ENCODE assay signal across 13 cellular contexts in genomic region chr12:115866909-115867525, GRCh38.
DNase-seq lines count a peak whose midpoint lies in the region; ATAC-seq and TF ChIP-seq lines count a peak whose summit lies in the region.
"Had no signal": no experiment of that assay in that cellular context is flagged by ENCODE, and none has a peak within 500 bp of the region (broad histone marks: within the 10 kb centered on the region; RNA-seq: fewer than 3 reads in every experiment).

No MANE protein-coding gene starts in this region.

- no peak overlapping the region for H3K27ac ChIP-seq in foreskin keratinocyte

- H3K27me3 Mint-ChIP-seq in activated CD8-positive, alpha-beta T cell treated with anti-CD3 and anti-CD28 coated beads, Interleukin-2, amount 10 ng/mL, durations not matched to agents 7 days and 5 days (ENCODE audit: low read depth): peaks cover 5% of the 10 kb centered on the region

- CTCF ChIA-PET in activated CD8-positive, alpha-beta T cell treated with anti-CD3 and anti-CD28 coated beads, Interleukin-2, amount 10 ng/mL, durations not matched to agents 7 days and 5 days (lab: Charles Lee): interaction anchor here (0.6 kb wide), 1 partner anchor 736 kb away, joined by 3 read pairs; no protein-coding TSS in a partner anchor

- H3K4me1 ChIP-seq in BE2C (no peaks in the 10 kb centered on the region), foreskin keratinocyte (no peaks in the 10 kb centered on the region)

- H3K9me3 ChIP-seq in BE2C: no peaks in the 10 kb centered on the region

- peaks cover 5% of the 10 kb centered on the region; the same call in 1 of the 2 replicates for H3K27me3 ChIP-seq in BE2C
- H3K27me3 ChIP-seq in foreskin keratinocyte: no peaks in the 10 kb centered on the region

- ATAC-seq in foreskin keratinocyte: no peak
- no peak for ATAC-seq in activated CD8-positive, alpha-beta T cell treated with anti-CD3 and anti-CD28 coated beads, Interleukin-2, amount 10 ng/mL, durations not matched to agents 7 days and 5 days
- ATAC-seq in HG02973 (IDR thresholded peaks at IDR 0.05; ENCODE audit: unreplicated experiment): no peak
- ATAC-seq: GM12878 had no signal

- in situ Hi-C loops in GM13977 (cut with MboI; ENCODE audit: low pct_unique_long_range_greater_than_20kb, low sequenced_read_pairs, unreplicated experiment): no loop called here

- TF ChIP-seq CTCF in BE2C (IDR thresholded peaks at IDR 0.05; ENCODE audit: low read depth, low read length): 0 out of 2 replicates have a peak, but pooled peaks have one; percentile 16
- TF ChIP-seq CTCF in GM13977 (IDR thresholded peaks at IDR 0.05; ENCODE audit: extremely low read depth, insufficient read depth, missing control alignments): peak; percentile 7
- TF ChIP-seq CTCF in foreskin keratinocyte (conservative IDR thresholded peaks at IDR 0.05): peak; percentile 41

- no peaks in the 10 kb centered on the region for H3K4me1 Mint-ChIP-seq in activated CD8-positive, alpha-beta T cell treated with anti-CD3 and anti-CD28 coated beads, Interleukin-2, amount 10 ng/mL, durations not matched to agents 7 days and 5 days (ENCODE audit: low read depth)
- H3K4me1 Mint-ChIP-seq: activated naive CD8-positive, alpha-beta T cell treated with anti-CD3 and anti-CD28 coated beads, Interleukin-2, amount 10 ng/mL, durations not matched to agents 7 days and 5 days; CD4-positive, CD25-positive, alpha-beta regulatory T cell had no signal

- no peak for DNase-seq in BE2C
- no peak for DNase-seq in GM13977 (ENCODE audit: low spot score)
- peak; percentile 28 for DNase-seq in NCI-H345 treated with DMSO at 0.1 percent for 48 hours (lab: John Stamatoyannopoulos, UW; ENCODE audit: unreplicated experiment)
- peak in 1 of 2 donors; percentile 3 for DNase-seq in foreskin keratinocyte
- no peak for DNase-seq in activated CD8-positive, alpha-beta T cell treated with anti-CD3 and anti-CD28 coated beads, Interleukin-2, amount 10 ng/mL, durations not matched to agents 7 days and 5 days
- no peak for DNase-seq in Ammon's horn (ENCODE audit: low spot score)
- no peak for DNase-seq in activated CD4-positive, CD25-positive, alpha-beta regulatory T cell (lab: John Stamatoyannopoulos, UW)
- DNase-seq: activated naive CD8-positive, alpha-beta T cell treated with anti-CD3 and anti-CD28 coated beads, Interleukin-2, amount 10 ng/mL, durations not matched to agents 7 days and 5 days; CD4-positive, CD25-positive, alpha-beta regulatory T cell; midbrain had no signal

- H3K36me3 Mint-ChIP-seq in activated CD8-positive, alpha-beta T cell treated with anti-CD3 and anti-CD28 coated beads, Interleukin-2, amount 10 ng/mL, durations not matched to agents 7 days and 5 days (ENCODE audit: low read depth): no peaks in the 10 kb centered on the region
- H3K36me3 Mint-ChIP-seq: activated naive CD8-positive, alpha-beta T cell treated with anti-CD3 and anti-CD28 coated beads, Interleukin-2, amount 10 ng/mL, durations not matched to agents 7 days and 5 days; CD4-positive, CD25-positive, alpha-beta regulatory T cell had no signal

- no peaks in the 10 kb centered on the region for H3K9me3 Mint-ChIP-seq in activated CD8-positive, alpha-beta T cell treated with anti-CD3 and anti-CD28 coated beads, Interleukin-2, amount 10 ng/mL, durations not matched to agents 7 days and 5 days (ENCODE audit: insufficient read depth)
- H3K9me3 Mint-ChIP-seq: activated naive CD8-positive, alpha-beta T cell treated with anti-CD3 and anti-CD28 coated beads, Interleukin-2, amount 10 ng/mL, durations not matched to agents 7 days and 5 days; CD4-positive, CD25-positive, alpha-beta regulatory T cell; dendritic cell treated with granulocyte-macrophage colony-stimulating factor and Interleukin-4, amounts not matched to agents 40 ng/mL and 50 ng/mL, for 4 days had no signal

- no peak overlapping the region for H3K4me3 ChIP-seq in BE2C (ENCODE audit: low read depth, low read length)
- H3K4me3 ChIP-seq: GM12878 had no signal

- no peaks in the 10 kb centered on the region for H3K36me3 ChIP-seq in BE2C

- no peak overlapping the region for H3K4me3 Mint-ChIP-seq in activated CD8-positive, alpha-beta T cell treated with anti-CD3 and anti-CD28 coated beads, Interleukin-2, amount 10 ng/mL, durations not matched to agents 7 days and 5 days
- H3K4me3 Mint-ChIP-seq: activated naive CD8-positive, alpha-beta T cell treated with anti-CD3 and anti-CD28 coated beads, Interleukin-2, amount 10 ng/mL, durations not matched to agents 7 days and 5 days; CD4-positive, CD25-positive, alpha-beta regulatory T cell; dendritic cell treated with granulocyte-macrophage colony-stimulating factor and Interleukin-4, amounts not matched to agents 40 ng/mL and 50 ng/mL, for 4 days had no signal

- H3K27ac Mint-ChIP-seq in activated CD8-positive, alpha-beta T cell treated with anti-CD3 and anti-CD28 coated beads, Interleukin-2, amount 10 ng/mL, durations not matched to agents 7 days and 5 days: no peak overlapping the region
- H3K27ac Mint-ChIP-seq: activated naive CD8-positive, alpha-beta T cell treated with anti-CD3 and anti-CD28 coated beads, Interleukin-2, amount 10 ng/mL, durations not matched to agents 7 days and 5 days; CD4-positive, CD25-positive, alpha-beta regulatory T cell; dendritic cell treated with granulocyte-macrophage colony-stimulating factor and Interleukin-4, amounts not matched to agents 40 ng/mL and 50 ng/mL, for 4 days had no signal

- POLR2A ChIA-PET in activated CD8-positive, alpha-beta T cell treated with anti-CD3 and anti-CD28 coated beads, Interleukin-2, amount 10 ng/mL, durations not matched to agents 7 days and 5 days (lab: Charles Lee): no interaction called here
